In the genomic region with DNA sequence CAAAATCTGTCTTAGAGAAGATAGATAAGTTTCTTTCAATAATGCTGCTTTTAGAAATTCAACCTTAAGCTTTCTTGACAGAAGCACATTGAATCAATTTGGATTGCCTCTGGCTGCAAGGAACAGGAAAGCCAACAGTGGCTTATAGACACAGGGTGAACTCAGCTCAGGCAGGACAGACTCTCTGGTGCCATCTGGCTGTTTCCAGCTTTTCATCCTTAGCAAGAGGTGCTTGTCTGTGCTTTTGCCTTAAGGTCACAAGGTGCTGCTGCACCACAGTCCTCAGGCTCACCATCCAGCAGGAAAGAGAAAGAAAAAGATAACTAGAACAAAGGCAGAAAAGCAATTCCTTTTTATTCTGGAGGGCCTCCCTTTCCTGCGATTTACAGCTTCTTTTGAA, we compare ENCODE assay signal across 8 cellular contexts.
A peak's percentile ranks its signal among the peaks of the same experiment; 100 is the strongest.
DNase-seq lines count a peak whose midpoint lies in the region; ATAC-seq lines count a peak whose summit lies in the region.

No MANE protein-coding gene starts in this region.

- ATAC-seq in HG02571 (IDR thresholded peaks at IDR 0.05; ENCODE audit: unreplicated experiment) = no peak
- no peak for ATAC-seq in activated T-cell treated with anti-CD3 and anti-CD28 coated beads, Interleukin-2, amount 50 U/mL, for 4 hours
- no peak for ATAC-seq in GM18873 (IDR thresholded peaks at IDR 0.05; ENCODE audit: low FRiP score, unreplicated experiment)

- no peak overlapping the region for H3K4me3 Mint-ChIP-seq in activated T-cell treated with anti-CD3 and anti-CD28 coated beads, Interleukin-2, amount 50 U/mL, for 4 hours

- no peaks in the 10 kb centered on the region for H3K4me1 Mint-ChIP-seq in activated T-cell treated with anti-CD3 and anti-CD28 coated beads, Interleukin-2, amount 50 U/mL, for 4 hours (ENCODE audit: low read depth)

- peaks cover 13% of the 10 kb centered on the region for H3K27me3 Mint-ChIP-seq in activated T-cell treated with anti-CD3 and anti-CD28 coated beads, Interleukin-2, amount 50 U/mL, for 4 hours (ENCODE audit: low read depth)

- no peaks in the 10 kb centered on the region for H3K9me3 Mint-ChIP-seq in activated T-cell treated with anti-CD3 and anti-CD28 coated beads, Interleukin-2, amount 50 U/mL, for 4 hours

- DNase-seq in GF-D8 (lab: John Stamatoyannopoulos, UW) (peak; percentile 28), MV-4-11 (lab: John Stamatoyannopoulos, UW) (peak; percentile 43), UCSD-AML1 (lab: John Stamatoyannopoulos, UW; ENCODE audit: unreplicated experiment) (peak; percentile 29), iPS-NIHi7 (ENCODE audit: extremely low spot score) (peak; percentile 76)
- DNase-seq in activated T-cell treated with anti-CD3 and anti-CD28 coated beads, Interleukin-2, amount 50 U/mL, for 4 hours = no peak
- DNase-seq in activated naive CD4-positive, alpha-beta T cell treated with anti-CD3 and anti-CD28 coated beads, Interleukin-2, amount 50 U/mL, for 16 hours = no peak

- no peaks in the 10 kb centered on the region for H3K36me3 Mint-ChIP-seq in activated T-cell treated with anti-CD3 and anti-CD28 coated beads, Interleukin-2, amount 50 U/mL, for 4 hours (ENCODE audit: insufficient read depth)

Comparison
In these comparisons a context has a peak if more than half of its experiments do, and no peak if none do; other contexts are left out.
1. DNase-seq: peak in GF-D8 (single experiment), MV-4-11 (single experiment), UCSD-AML1 (single experiment) and iPS-NIHi7 (single experiment); none in activated T-cell treated with anti-CD3 and anti-CD28 coated beads, Interleukin-2, amount 50 U/mL, for 4 hours (single experiment) and activated naive CD4-positive, alpha-beta T cell treated with anti-CD3 and anti-CD28 coated beads, Interleukin-2, amount 50 U/mL, for 16 hours (single experiment).